ENCODE assay signal across 8 cellular contexts in genomic region chr17:37047631-37048104, GRCh38.
DNase-seq lines count a peak whose midpoint lies in the region; ATAC-seq and TF ChIP-seq lines count a peak whose summit lies in the region.

No MANE protein-coding gene starts in this region.

- no peak overlapping the region for H3K4me3 ChIP-seq in neural cell (ENCODE audit: low read length)

- no peak overlapping the region for H3K27ac ChIP-seq in neural cell (ENCODE audit: low read length)

- no peak overlapping the region for H3K9ac ChIP-seq in neural cell (ENCODE audit: low read length)

- H3F3A ChIP-seq in neural cell (ENCODE audit: insufficient read depth, low read length, poor library complexity, severe bottlenecking) = no peaks in the 10 kb centered on the region

- H3K4me2 ChIP-seq in neural cell (ENCODE audit: low read length) = no peak overlapping the region

- H3K9me2 ChIP-seq in neural cell (ENCODE audit: insufficient read depth, low read length) = no peaks in the 10 kb centered on the region

- no peaks in the 10 kb centered on the region for H3K9me3 ChIP-seq in neural cell (ENCODE audit: low read length)

- peak; percentile 91 for TF ChIP-seq CTCF in neural cell (IDR thresholded peaks at IDR 0.05; ENCODE audit: poor library complexity, severe bottlenecking)

- DNase-seq in DMS53 treated with DMSO at 0.1 percent for 48 hours (lab: John Stamatoyannopoulos, UW; ENCODE audit: unreplicated experiment) (peak; percentile 57), LoVo (ENCODE audit: low spot score) (peak; percentile 58), RPMI7951 (ENCODE audit: low read depth) (peak; percentile 66), activated T-helper 1 cell treated with Interleukin-2 at 50 U/mL for 16 hours (ENCODE audit: low read depth) (peak; percentile 58), fibroblast of peridontal ligament (ENCODE audit: extremely low read depth) (peak; percentile 83)
- DNase-seq in stimulated activated naive CD8-positive, alpha-beta T cell treated with anti-CD3 and anti-CD28 coated beads, Interleukin-15, Interleukin-2, amounts not matched to agents 100 U/mL and 50 U/mL, for 24 hours = peak; percentile 83

- TF ChIP-seq EP300 in neural cell (conservative IDR thresholded peaks at IDR 0.05; ENCODE audit: poor library complexity, severe bottlenecking) = no peak

- no peak overlapping the region for H2AFZ ChIP-seq in neural cell (ENCODE audit: low read depth, low read length)

- no peaks in the 10 kb centered on the region for H3K36me3 ChIP-seq in neural cell (ENCODE audit: insufficient read depth, low read length)

- no peaks in the 10 kb centered on the region for H4K20me1 ChIP-seq in neural cell (ENCODE audit: insufficient read depth)

- H3K79me2 ChIP-seq in neural cell (replicated peaks; ENCODE audit: insufficient read depth, low read length) = no peaks in the 10 kb centered on the region

- peak; percentile 73 for ATAC-seq in stimulated activated naive CD8-positive, alpha-beta T cell treated with anti-CD3 and anti-CD28 coated beads, Interleukin-15, Interleukin-2, amounts not matched to agents 100 U/mL and 50 U/mL, for 24 hours
- no peak for ATAC-seq in HG03139 (IDR thresholded peaks at IDR 0.05; ENCODE audit: unreplicated experiment)

- peak; percentile 88 for TF ChIP-seq RAD21 in neural cell (conservative IDR thresholded peaks at IDR 0.05)

- no peaks in the 10 kb centered on the region for H3K27me3 ChIP-seq in neural cell (ENCODE audit: insufficient read depth, low read depth, low read length)

TF ChIP-seq in neural cell, 6 proteins besides CTCF, POLR2A, EP300 and RAD21:
- TF ChIP-seq POLR2AphosphoS5 (IDR thresholded peaks at IDR 0.05) (no peak), EZH2 (IDR thresholded peaks at IDR 0.05; ENCODE audit: borderline replicate concordance, insufficient read depth, low read length, poor library complexity, severe bottlenecking) (no peak), SMC3 (conservative IDR thresholded peaks at IDR 0.05; ENCODE audit: poor library complexity) (peak; percentile 95), MXI1 (conservative IDR thresholded peaks at IDR 0.05; ENCODE audit: poor library complexity, severe bottlenecking) (no peak)
